25 cellular contexts compared by ENCODE assay signal in the genomic region with DNA sequence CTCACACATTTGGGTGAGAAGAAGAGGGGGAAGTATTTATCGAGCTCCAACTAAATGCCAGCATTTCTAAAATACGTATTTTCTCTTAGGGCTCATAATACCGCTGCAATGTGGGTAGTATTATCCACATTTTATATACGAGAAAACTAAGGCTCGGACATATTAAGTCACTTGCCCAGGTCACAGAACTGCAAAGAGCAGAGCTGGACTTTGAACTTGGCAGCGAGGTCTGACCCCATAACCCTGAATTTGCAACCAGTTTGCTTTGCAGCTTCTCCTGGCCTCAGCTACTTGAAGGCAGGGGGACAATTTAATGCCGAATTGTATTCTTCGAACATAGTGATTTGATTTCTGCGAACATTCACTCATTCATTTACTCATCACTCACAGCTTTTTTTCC. TPM values are rescaled to one million over a fixed set of nuclear protein-coding genes. Genes with fewer than 3 reads are reported as not detected.
DNase-seq lines count a peak whose midpoint lies in the region; ATAC-seq, FAIRE-seq and TF ChIP-seq lines count a peak whose summit lies in the region.
"Had no signal": no experiment of that assay in that cellular context is flagged by ENCODE, and none has a peak within 500 bp of the region (broad histone marks: within the 10 kb centered on the region; RNA-seq: fewer than 3 reads in every experiment).

No MANE protein-coding gene starts in this region.

- TF ChIP-seq RAD21 in HepG2 (CRISPR knock-in tag; IDR thresholded peaks at IDR 0.05), result no peak

- DNase-seq in heart right ventricle (no peak), cardiac septum (ENCODE audit: low spot score) (no peak), Panc1 (ENCODE audit: low read depth, low spot score) (no peak), HepG2 (ENCODE audit: low spot score) (peak; percentile 60)
- DNase-seq in activated CD4-positive, alpha-beta T cell treated with anti-CD3 and anti-CD28 coated beads for 48 hours, result no peak
- DNase-seq: 8988T; DMS153; KBM-7; MV-4-11; NCI-H1105; NCI-H1436 treated with DMSO at 0.1 percent for 48 hours; NCI-H187 treated with DMSO at 0.1 percent for 48 hours; NCI-H2171 treated with DMSO at 0.1 percent for 48 hours; NCI-H446; NCI-H526; NK-92 treated with Interleukin-12 subunit alpha and Interleukin-12 subunit beta, amount 100 ng/mL, for 24 hours; SIG-M5 had no signal

- WGBS in heart right ventricle, 2 donors, result 71 to 73% methylated on average over 9 of the region's 9 CpGs
- WGBS in HepG2 (ENCODE audit: low lambda C conversion rate), result 22% methylated on average over 9 of the region's 9 CpGs

- no peak for TF ChIP-seq CTCF in heart right ventricle (IDR thresholded peaks at IDR 0.05)
- no peak for TF ChIP-seq CTCF in Panc1 (IDR thresholded peaks at IDR 0.05)
- no peak for TF ChIP-seq CTCF in HepG2 (CRISPR knock-in tag; IDR thresholded peaks at IDR 0.05)

- TF ChIP-seq EP300 in HepG2 (IDR thresholded peaks at IDR 0.05; ENCODE audit: low read depth in 2 of 2, low read length in 2 of 2) (no peak), HepG2 (CRISPR knock-in tag; IDR thresholded peaks at IDR 0.05; ENCODE audit: borderline replicate concordance) (no peak)

- H4K20me1 ChIP-seq in HepG2 (ENCODE audit: insufficient read depth, low read length), result no peaks in the 10 kb centered on the region

- BruUV-seq in Panc1 (replicated peaks; lab: Mats Ljungman, UMichigan) (no TSS peak), HepG2 (replicated peaks; lab: Mats Ljungman, UMichigan) (no TSS peak)

- H3K4me1 ChIP-seq in heart right ventricle (peaks cover 45 to 100% (median 95%) of the 10 kb centered on the region in 9 donors), Panc1 (ENCODE audit: control insufficient read depth, insufficient read depth, low read length) (peaks cover 95% of the 10 kb centered on the region), HepG2 (ENCODE audit: insufficient read depth, low read length) (peaks cover 43% of the 10 kb centered on the region), subcutaneous abdominal adipose tissue (ENCODE audit: control insufficient read depth in 5 of 5, insufficient read depth in 5 of 5, low read length in 5 of 5) (peaks cover 3 to 73% (median 6%) of the 10 kb centered on the region in 5 donors)

- H3K9ac ChIP-seq in HepG2 (ENCODE audit: insufficient read depth, low read depth, low read length) (no peak overlapping the region), subcutaneous abdominal adipose tissue (ENCODE audit: low read length in 5 of 5) (no peak overlapping the region)

- peak; percentile 47 for FAIRE-seq in HepG2 (lab: Jason Lieb, UNC)
- FAIRE-seq: GM19239, H54, HTR-8/SVneo had no signal

- H3K4me3 ChIP-seq in heart right ventricle, result no peak overlapping the region
- peak overlapping the region; percentile 23 to 28 for H3K4me3 ChIP-seq in Panc1 (ENCODE audit: low read depth in 2 of 2, low read length in 2 of 2)
- no peak overlapping the region for H3K4me3 ChIP-seq in HepG2 (replicated peaks in 1 of 3; ENCODE audit: insufficient read depth in 1 of 3, low read depth in 2 of 3, low read length in 3 of 3)
- H3K4me3 ChIP-seq in subcutaneous abdominal adipose tissue (ENCODE audit: low read depth in 1 of 5, low read length in 5 of 5), result no peak overlapping the region

- CTCF ChIA-PET in Panc1 (lab: Charles Lee), result no interaction called here
- CTCF ChIA-PET in HepG2 (lab: Yijun Ruan, JAX; ENCODE audit: low intra/inter-chr PET ratio, low total read pairs), result no interaction called here

- POLR2A ChIA-PET in Panc1 (lab: Charles Lee), result interaction anchor here (0.5 to 1.3 kb wide), 4 partner anchors 9 to 343 kb away, joined by 3 to 8 read pairs (median 5); no protein-coding TSS in a partner anchor
- POLR2A ChIA-PET in HepG2 (lab: Yijun Ruan, JAX), result interaction anchor here (0.8 to 1.8 kb wide), 3 partner anchors 15 to 34 kb away, joined by 3 to 8 read pairs (median 6); no protein-coding TSS in a partner anchor

- in situ Hi-C loops in Panc1 (cut with HindIII; ENCODE audit: low pct_unique_long_range_greater_than_20kb, low sequenced_read_pairs) (no loop called here), HepG2 (cut with HindIII; ENCODE audit: extremely low pct_ligation_motif_present, low pct_unique_long_range_greater_than_20kb) (no loop called here)

- H3K9me3 ChIP-seq in heart right ventricle (no peaks in the 10 kb centered on the region), Panc1 (ENCODE audit: control insufficient read depth, insufficient read depth, low read depth, low read length) (no peaks in the 10 kb centered on the region), HepG2 (ENCODE audit: low read length) (no peaks in the 10 kb centered on the region), subcutaneous abdominal adipose tissue (ENCODE audit: control insufficient read depth in 5 of 5, low read length in 5 of 5) (no peaks in the 10 kb centered on the region)

- no peaks in the 10 kb centered on the region for H3K36me3 ChIP-seq in heart right ventricle
- no peaks in the 10 kb centered on the region for H3K36me3 ChIP-seq in Panc1 (ENCODE audit: control insufficient read depth, insufficient read depth, low read length)
- no peaks in the 10 kb centered on the region for H3K36me3 ChIP-seq in HepG2 (replicated peaks in 1 of 2; ENCODE audit: control insufficient read depth in 1 of 2, insufficient read depth in 2 of 2, low read length in 2 of 2)
- peaks cover 0 to 3% (median 0%) of the 10 kb centered on the region in 5 donors for H3K36me3 ChIP-seq in subcutaneous abdominal adipose tissue (ENCODE audit: control insufficient read depth in 5 of 5, insufficient read depth in 5 of 5, low read length in 5 of 5)

- TF ChIP-seq POLR2A in HepG2 (IDR thresholded peaks at IDR 0.05; ENCODE audit: insufficient read depth in 1 of 2, low read depth in 2 of 2, low read length in 2 of 2), result no peak

- peak overlapping the region; percentile 35 for H3K4me2 ChIP-seq in HepG2 (ENCODE audit: low read depth, low read length)

- H3K27ac ChIP-seq in heart right ventricle (peak overlapping the region; percentile 24 to 92 (median 77)), Panc1 (ENCODE audit: low read length) (peak overlapping the region; percentile 100), HepG2 (ENCODE audit: extremely low read length, insufficient read depth, low read length) (no peak overlapping the region), subcutaneous abdominal adipose tissue (ENCODE audit: low read depth, low read length) (peak overlapping the region; percentile 58)
- H3K27ac ChIP-seq: RWPE1 had no signal

- H2AFZ ChIP-seq in HepG2 (ENCODE audit: low read length), result no peak overlapping the region

- intact Hi-C loops in heart right ventricle (cut with DNase I), result loop anchor here in 2 of 10 donors (5.0 kb wide), 2 partner anchors 36 to 46 kb away; no protein-coding TSS in a partner anchor
- intact Hi-C loops in cardiac septum (cut with DNase I), result no loop called here
- intact Hi-C loops in Panc1 (cut with micrococcal nuclease; ENCODE audit: unreplicated experiment), result no loop called here
- intact Hi-C loops in HepG2 (cut with micrococcal nuclease; ENCODE audit: unreplicated experiment), result no loop called here

- no peaks in the 10 kb centered on the region for H3K79me2 ChIP-seq in HepG2 (ENCODE audit: insufficient read depth, low read length)

- no peaks in the 10 kb centered on the region for H3K27me3 ChIP-seq in heart right ventricle
- H3K27me3 ChIP-seq in Panc1 (ENCODE audit: control insufficient read depth, insufficient read depth, low read length), result no peaks in the 10 kb centered on the region
- H3K27me3 ChIP-seq in HepG2 (ENCODE audit: control insufficient read depth in 1 of 2, insufficient read depth in 2 of 2, low read length in 2 of 2), result no peaks in the 10 kb centered on the region
- no peaks in the 10 kb centered on the region for H3K27me3 ChIP-seq in subcutaneous abdominal adipose tissue (ENCODE audit: control insufficient read depth in 5 of 5, insufficient read depth in 4 of 5, low read length in 5 of 5)

- ATAC-seq in heart right ventricle, result no peak
- no peak for ATAC-seq in Panc1
- ATAC-seq in HepG2, result peak; percentile 77
- no peak for ATAC-seq in HG03025 (IDR thresholded peaks at IDR 0.05; ENCODE audit: low FRiP score, unreplicated experiment)
- no peak for ATAC-seq in HG03354 (IDR thresholded peaks at IDR 0.05; ENCODE audit: poor library complexity, severe bottlenecking, unreplicated experiment)
- ATAC-seq: SK-N-SH treated with all-trans-retinoic acid at 6 μM for 48 hours had no signal

TF ChIP-seq in HepG2, 621 proteins besides CTCF, POLR2A, EP300 and RAD21 (continues in another document):
- TF ChIP-seq ZNF264 (CRISPR knock-in tag; IDR thresholded peaks at IDR 0.05) (peak; percentile 99), NR2F6 (IDR thresholded peaks at IDR 0.05) (peak; percentile 62), NR2F6 (CRISPR knock-in tag; IDR thresholded peaks at IDR 0.05) (peak; percentile 75), NR2F1 (CRISPR knock-in tag; IDR thresholded peaks at IDR 0.05) (peak; percentile 58 to 71; a peak in 3 of 4 replicates)

RNA-seq across cellular contexts. Expression of gene ABLIM1, which starts 7.2 kb away (rescaled TPM):
- total RNA-seq in heart right ventricle (100 to 1,000 TPM; 522 to 816 (median 606) TPM), cardiac septum (473 TPM), Panc1 (2021; ENCODE audit: unreplicated experiment) (274 TPM), HepG2 (2016; rRNA removed; fragmentation: Illumina TruSeq; extraction: Trizol) (59.4 and 98.7 TPM in 2 replicates)
- polyA plus RNA-seq in heart right ventricle (100 to 1,000 TPM; 119 to 363 TPM), HepG2 (2011; rRNA removed) (68.6 and 92.7 TPM in 2 replicates)
- polyA plus RNA-seq in Panc1 (2012; ENCODE audit: insufficient read length), result 97.4 TPM
- total RNA-seq in HepG2 (2016; cell fraction: cytosol; rRNA removed; fragmentation: Illumina TruSeq; extraction: Trizol; ENCODE audit: low read depth), result 9.8 and 11.3 TPM in 2 replicates
- 58.9 and 89.3 TPM in 2 replicates for total RNA-seq in HepG2 (2016; cell fraction: insoluble cytoplasmic fraction; rRNA removed; fragmentation: Illumina TruSeq; extraction: Trizol)
- total RNA-seq in HepG2 (2016; cell fraction: membrane; rRNA removed; fragmentation: Illumina TruSeq; extraction: Trizol), result 46.0 and 48.9 TPM in 2 replicates
- 51.3 and 54.7 TPM in 2 replicates for total RNA-seq in HepG2 (2016; cell fraction: nucleus; rRNA removed; fragmentation: Illumina TruSeq; extraction: Trizol)
- 71.2 and 78.6 TPM in 2 replicates for polyA plus RNA-seq in HepG2 (2011; cell fraction: cytosol; rRNA removed)
- 66.0 and 78.5 TPM in 2 replicates for polyA plus RNA-seq in HepG2 (2011; cell fraction: nucleus; rRNA removed)
- 35.3 and 56.8 TPM in 2 replicates for polyA plus RNA-seq in HepG2 (2012)
- polyA plus RNA-seq in HepG2 (2016; cell fraction: cytosol; fragmentation: Illumina TruSeq; extraction: Trizol; ENCODE audit: low read depth), result 4.3 and 5.3 TPM in 2 replicates
- polyA plus RNA-seq in HepG2 (2016; cell fraction: insoluble cytoplasmic fraction; fragmentation: Illumina TruSeq; extraction: Trizol; ENCODE audit: low read depth), result 63.3 and 64.1 TPM in 2 replicates
- 17.7 and 19.0 TPM in 2 replicates for polyA plus RNA-seq in HepG2 (2016; cell fraction: membrane; fragmentation: Illumina TruSeq; extraction: Trizol; ENCODE audit: low read depth)
- 43.5 and 44.5 TPM in 2 replicates for polyA plus RNA-seq in HepG2 (2016; cell fraction: nucleus; fragmentation: Illumina TruSeq; extraction: Trizol; ENCODE audit: insufficient read depth, low read depth)
- polyA minus RNA-seq in HepG2 (2011; rRNA and poly(A)+ RNA removed; ENCODE audit: low replicate concordance), result 156 and 220 TPM in 2 replicates
- 57.6 and 88.5 TPM in 2 replicates for polyA minus RNA-seq in HepG2 (2011; cell fraction: cytosol; rRNA and poly(A)+ RNA removed)
- 98.6 and 111 TPM in 2 replicates for polyA minus RNA-seq in HepG2 (2011; cell fraction: nucleus; rRNA and poly(A)+ RNA removed)

Comparison
In these comparisons a context has a peak if more than half of its experiments do, and no peak if none do; other contexts are left out.
1. H3K4me3 ChIP-seq: peak in Panc1 (2 of 2); none in heart right ventricle (0 of 10), HepG2 (0 of 3) and subcutaneous abdominal adipose tissue (0 of 5).